ENCODE assay signal across 1 cellular context in the genomic region with DNA sequence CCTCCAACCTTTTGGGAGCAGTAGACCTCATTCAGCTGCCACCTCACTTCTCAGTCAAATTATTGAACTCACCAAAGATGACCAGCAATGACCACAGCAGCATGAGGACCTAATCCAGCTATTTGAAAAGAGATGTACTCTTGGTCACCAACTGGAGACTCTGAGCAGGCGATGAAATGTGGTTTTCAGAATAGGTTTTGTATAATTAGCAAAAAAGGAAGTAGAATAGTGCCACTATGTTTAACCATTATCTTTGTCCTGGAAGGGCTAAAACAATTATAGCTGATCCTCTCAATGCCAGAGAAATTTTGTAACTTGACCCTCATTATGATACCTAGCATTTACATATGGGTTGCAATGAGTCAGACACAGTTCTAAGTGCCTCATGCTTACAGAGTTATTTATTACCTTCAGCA.
TF ChIP-seq lines count a peak whose summit lies in the region.

Gene FCRL2, minus strand, starts transcription at position 162 of the 416 bp plus-strand sequence. Its CDS starts 59 bp downstream, at position 103.

TF ChIP-seq in GM12878, 131 proteins besides CTCF, POLR2A, EP300 and RAD21:
- TF ChIP-seq ZBTB4 (CRISPR knock-in tag; IDR thresholded peaks at IDR 0.05) = no peak
- TF ChIP-seq IKZF2 (IDR thresholded peaks at IDR 0.05) = peak; percentile 41 to 45; a peak in 3 of 4 replicates
- no peak for TF ChIP-seq HDGF (IDR thresholded peaks at IDR 0.05)
- peak; percentile 30; the same call in 1 of the 2 replicates for TF ChIP-seq ATF7 (IDR thresholded peaks at IDR 0.05; ENCODE audit: low read depth)
- no peak for TF ChIP-seq BRCA1 (IDR thresholded peaks at IDR 0.05; ENCODE audit: low read depth, low read length)
- TF ChIP-seq RUNX3 (IDR thresholded peaks at IDR 0.05; ENCODE audit: low read length) = peak; percentile 59
- no peak for TF ChIP-seq PBX3 (IDR thresholded peaks at IDR 0.05; ENCODE audit: insufficient replicate concordance, low read depth, low read length)
- no peak for TF ChIP-seq RFX5 (IDR thresholded peaks at IDR 0.05; ENCODE audit: low read depth, low read length)
- TF ChIP-seq SUZ12 (IDR thresholded peaks at IDR 0.05; ENCODE audit: unreplicated experiment) = no peak
- no peak for TF ChIP-seq ASH2L (IDR thresholded peaks at IDR 0.05; ENCODE audit: borderline replicate concordance, low read depth)
- TF ChIP-seq, protein P1, sequence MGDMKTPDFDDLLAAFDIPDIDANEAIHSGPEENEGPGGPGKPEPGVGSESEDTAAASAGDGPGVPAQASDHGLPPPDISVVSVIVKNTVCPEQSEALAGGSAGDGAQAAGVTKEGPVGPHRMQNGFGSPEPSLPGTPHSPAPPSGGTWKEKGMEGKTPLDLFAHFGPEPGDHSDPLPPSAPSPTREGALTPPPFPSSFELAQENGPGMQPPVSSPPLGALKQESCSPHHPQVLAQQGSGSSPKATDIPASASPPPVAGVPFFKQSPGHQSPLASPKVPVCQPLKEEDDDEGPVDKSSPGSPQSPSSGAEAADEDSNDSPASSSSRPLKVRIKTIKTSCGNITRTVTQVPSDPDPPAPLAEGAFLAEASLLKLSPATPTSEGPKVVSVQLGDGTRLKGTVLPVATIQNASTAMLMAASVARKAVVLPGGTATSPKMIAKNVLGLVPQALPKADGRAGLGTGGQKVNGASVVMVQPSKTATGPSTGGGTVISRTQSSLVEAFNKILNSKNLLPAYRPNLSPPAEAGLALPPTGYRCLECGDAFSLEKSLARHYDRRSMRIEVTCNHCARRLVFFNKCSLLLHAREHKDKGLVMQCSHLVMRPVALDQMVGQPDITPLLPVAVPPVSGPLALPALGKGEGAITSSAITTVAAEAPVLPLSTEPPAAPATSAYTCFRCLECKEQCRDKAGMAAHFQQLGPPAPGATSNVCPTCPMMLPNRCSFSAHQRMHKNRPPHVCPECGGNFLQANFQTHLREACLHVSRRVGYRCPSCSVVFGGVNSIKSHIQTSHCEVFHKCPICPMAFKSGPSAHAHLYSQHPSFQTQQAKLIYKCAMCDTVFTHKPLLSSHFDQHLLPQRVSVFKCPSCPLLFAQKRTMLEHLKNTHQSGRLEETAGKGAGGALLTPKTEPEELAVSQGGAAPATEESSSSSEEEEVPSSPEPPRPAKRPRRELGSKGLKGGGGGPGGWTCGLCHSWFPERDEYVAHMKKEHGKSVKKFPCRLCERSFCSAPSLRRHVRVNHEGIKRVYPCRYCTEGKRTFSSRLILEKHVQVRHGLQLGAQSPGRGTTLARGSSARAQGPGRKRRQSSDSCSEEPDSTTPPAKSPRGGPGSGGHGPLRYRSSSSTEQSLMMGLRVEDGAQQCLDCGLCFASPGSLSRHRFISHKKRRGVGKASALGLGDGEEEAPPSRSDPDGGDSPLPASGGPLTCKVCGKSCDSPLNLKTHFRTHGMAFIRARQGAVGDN (IDR thresholded peaks at IDR 0.05) = no peak
- no peak for TF ChIP-seq NFXL1 (IDR thresholded peaks at IDR 0.05; ENCODE audit: borderline replicate concordance)
- TF ChIP-seq YY1 (IDR thresholded peaks at IDR 0.05; ENCODE audit: low read depth, low read length) = no peak
- peak; percentile 28 for TF ChIP-seq MEF2B (IDR thresholded peaks at IDR 0.05; ENCODE audit: partially characterized antibody, poor library complexity, severe bottlenecking)
- no peak for TF ChIP-seq SMAD1 (IDR thresholded peaks at IDR 0.05; ENCODE audit: low read depth, partially characterized antibody)
- 0 out of 2 replicates have a peak, but pooled peaks have one; percentile 27 for TF ChIP-seq RELB (IDR thresholded peaks at IDR 0.05; ENCODE audit: low read depth)
- no peak for TF ChIP-seq SMC3 (IDR thresholded peaks at IDR 0.05; ENCODE audit: borderline replicate concordance, low read length)
- TF ChIP-seq KAT2A (conservative IDR thresholded peaks at IDR 0.05; ENCODE audit: control insufficient read depth, low read depth, low read length) = no peak
- no peak for TF ChIP-seq NKRF (conservative IDR thresholded peaks at IDR 0.05)
- TF ChIP-seq DPF2 (IDR thresholded peaks at IDR 0.05) = 0 out of 2 replicates have a peak, but pooled peaks have one; percentile 19
- TF ChIP-seq MTA2 (IDR thresholded peaks at IDR 0.05; ENCODE audit: low read depth) = peak; percentile 87
- TF ChIP-seq POU2F2 (IDR thresholded peaks at IDR 0.05; ENCODE audit: borderline replicate concordance, low read depth, low read length) = no peak
- no peak for TF ChIP-seq TCF3 (IDR thresholded peaks at IDR 0.05; ENCODE audit: borderline replicate concordance, insufficient read depth, low read depth, low read length)
- TF ChIP-seq USF1 (IDR thresholded peaks at IDR 0.05; ENCODE audit: borderline replicate concordance, extremely low read length, insufficient read depth, low read depth, low read length) = no peak
- TF ChIP-seq NR2F1 (conservative IDR thresholded peaks at IDR 0.05) = peak; percentile 50
- peak; percentile 50; the same call in 1 of the 2 replicates for TF ChIP-seq IKZF1 (conservative IDR thresholded peaks at IDR 0.05)
- no peak for TF ChIP-seq SP1 (IDR thresholded peaks at IDR 0.05; ENCODE audit: low read depth, low read length)
- TF ChIP-seq BHLHE40 (IDR thresholded peaks at IDR 0.05; ENCODE audit: borderline replicate concordance in 1 of 2, low read depth in 2 of 2, low read length in 1 of 2) = 0 out of 4 replicates have a peak, but pooled peaks of 1 of the 2 experiments have one; percentile 20
- peak; percentile 12; the same call in 1 of the 2 replicates for TF ChIP-seq JUNB (IDR thresholded peaks at IDR 0.05)
- TF ChIP-seq TCF12 (IDR thresholded peaks at IDR 0.05; ENCODE audit: low read depth, low read length) = no peak
- TF ChIP-seq TARDBP (IDR thresholded peaks at IDR 0.05; ENCODE audit: borderline replicate concordance) = no peak
- TF ChIP-seq E2F4 (IDR thresholded peaks at IDR 0.05; ENCODE audit: low read depth, low read length) = no peak
- TF ChIP-seq RELA (IDR thresholded peaks at IDR 0.05; ENCODE audit: borderline replicate concordance, partially characterized antibody) = no peak
- TF ChIP-seq NR2C2 (IDR thresholded peaks at IDR 0.05; ENCODE audit: borderline replicate concordance, control insufficient read depth, insufficient read length, low read depth) = no peak
- TF ChIP-seq CBX3 (IDR thresholded peaks at IDR 0.05; ENCODE audit: borderline replicate concordance, low read depth) = no peak
- peak; percentile 67; the same call in 1 of the 2 replicates for TF ChIP-seq NBN (IDR thresholded peaks at IDR 0.05)
- TF ChIP-seq RB1 (IDR thresholded peaks at IDR 0.05; ENCODE audit: borderline replicate concordance) = no peak
- TF ChIP-seq, protein P2, sequence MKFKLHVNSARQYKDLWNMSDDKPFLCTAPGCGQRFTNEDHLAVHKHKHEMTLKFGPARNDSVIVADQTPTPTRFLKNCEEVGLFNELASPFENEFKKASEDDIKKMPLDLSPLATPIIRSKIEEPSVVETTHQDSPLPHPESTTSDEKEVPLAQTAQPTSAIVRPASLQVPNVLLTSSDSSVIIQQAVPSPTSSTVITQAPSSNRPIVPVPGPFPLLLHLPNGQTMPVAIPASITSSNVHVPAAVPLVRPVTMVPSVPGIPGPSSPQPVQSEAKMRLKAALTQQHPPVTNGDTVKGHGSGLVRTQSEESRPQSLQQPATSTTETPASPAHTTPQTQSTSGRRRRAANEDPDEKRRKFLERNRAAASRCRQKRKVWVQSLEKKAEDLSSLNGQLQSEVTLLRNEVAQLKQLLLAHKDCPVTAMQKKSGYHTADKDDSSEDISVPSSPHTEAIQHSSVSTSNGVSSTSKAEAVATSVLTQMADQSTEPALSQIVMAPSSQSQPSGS (IDR thresholded peaks at IDR 0.05; ENCODE audit: low read length) = no peak
- no peak for TF ChIP-seq PRDM15 (CRISPR knock-in tag; IDR thresholded peaks at IDR 0.05)
TF ChIP-seq in GM12878: peak in this region for 12.
